ENCODE assay signal across 23 cellular contexts in genomic region chr14:36217732-36218131, GRCh38. TPM values are rescaled to one million over a fixed set of nuclear protein-coding genes. Genes with fewer than 3 reads are reported as not detected.
DNase-seq lines count a peak whose midpoint lies in the region; ATAC-seq and TF ChIP-seq lines count a peak whose summit lies in the region.
"Had no signal": no experiment of that assay in that cellular context is flagged by ENCODE, and none has a peak within 500 bp of the region (broad histone marks: within the 10 kb centered on the region; RNA-seq: fewer than 3 reads in every experiment).

No MANE protein-coding gene starts in this region.

- no peaks in the 10 kb centered on the region for H3F3A ChIP-seq in GM23338 (replicated peaks; ENCODE audit: low read depth)

- no peaks in the 10 kb centered on the region for H3K9me3 Mint-ChIP-seq in Calu3 (ENCODE audit: low read depth, unreplicated experiment)
- no peaks in the 10 kb centered on the region for H3K9me3 Mint-ChIP-seq in GM23338
- H3K9me3 Mint-ChIP-seq: brain had no signal

- no peaks in the 10 kb centered on the region for H3K9me2 ChIP-seq in GM23338 (ENCODE audit: insufficient read depth)
- H3K9me2 ChIP-seq: SK-N-SH had no signal

- H3K4me1 ChIP-seq in GM23338 (ENCODE audit: insufficient read depth), result peaks cover 11% of the 10 kb centered on the region; the same call in 1 of the 2 replicates
- peaks cover 17% of the 10 kb centered on the region for H3K4me1 ChIP-seq in mammary epithelial cell (ENCODE audit: insufficient read depth, low read length)
- H3K4me1 ChIP-seq in lower lobe of right lung, result peaks cover 15% of the 10 kb centered on the region
- H3K4me1 ChIP-seq: gastrocnemius medialis, left ventricle myocardium inferior, uterus had no signal

- no TSS peak for BruUV-seq in Calu3 (replicated peaks; lab: Mats Ljungman, UMichigan)
- no TSS peak for BruUV-seq in mammary epithelial cell (replicated peaks; lab: Mats Ljungman, UMichigan)

- H3K4me1 Mint-ChIP-seq in Calu3 (ENCODE audit: low read depth, unreplicated experiment) (peaks cover 21% of the 10 kb centered on the region), GM23338 (peaks cover 29% of the 10 kb centered on the region)

- H3K9me3 ChIP-seq in mammary epithelial cell (replicated peaks; ENCODE audit: insufficient read depth, low read length) (no peaks in the 10 kb centered on the region), lower lobe of right lung (no peaks in the 10 kb centered on the region)
- H3K9me3 ChIP-seq: gastrocnemius medialis, left ventricle myocardium inferior, SK-N-SH, uterus had no signal

- peak; percentile 36 for DNase-seq in Calu3
- DNase-seq in GM23338 (ENCODE audit: low spot score), result no peak
- peak; percentile 58 for DNase-seq in mammary epithelial cell
- DNase-seq in lower lobe of right lung, result peak; percentile 55
- DNase-seq in NK-92 (lab: John Stamatoyannopoulos, UW; ENCODE audit: unreplicated experiment), result no peak
- no peak for DNase-seq in stimulated activated CD4-positive, alpha-beta T cell treated with anti-CD3 and anti-CD28 coated beads, Interleukin-12 subunit alpha, Interleukin-12 subunit beta, amount 100 ng/mL, for 4 hours
- DNase-seq in activated naive CD4-positive, alpha-beta T cell treated with anti-CD3 and anti-CD28 coated beads, Interleukin-2, amount 50 U/mL, for 16 hours, result no peak
- DNase-seq: activated CD4-positive, CD25-positive, alpha-beta regulatory T cell; activated gamma-delta T cell treated with Interleukin-2 at 50 U/mL for 16 hours; gastrocnemius medialis; left ventricle myocardium inferior; NCI-H1417 treated with DMSO at 0.1 percent for 48 hours; NCI-H226; right cardiac atrium; SK-N-SH; stimulated activated naive CD4-positive, alpha-beta T cell treated with Interleukin-2 at 50 U/mL for 16 hours; uterus had no signal

- H4K20me1 ChIP-seq in GM23338 (replicated peaks; ENCODE audit: insufficient read depth) (no peaks in the 10 kb centered on the region), mammary epithelial cell (ENCODE audit: insufficient read depth, low read length) (no peaks in the 10 kb centered on the region)

- TF ChIP-seq CTCF in Calu3 (IDR thresholded peaks at IDR 0.05; ENCODE audit: unreplicated experiment) (no peak), GM23338 (conservative IDR thresholded peaks at IDR 0.05; ENCODE audit: low read depth in 2 of 2) (no peak), mammary epithelial cell (conservative IDR thresholded peaks at IDR 0.05 in 1 of 2, IDR thresholded peaks at IDR 0.05 in 1 of 2; ENCODE audit: extremely low read depth in 1 of 2, insufficient read depth in 1 of 2, low read depth in 1 of 2, low read length in 2 of 2) (no peak), lower lobe of right lung (IDR thresholded peaks at IDR 0.05) (no peak)

- dilution Hi-C loops in mammary epithelial cell (cut with HindIII; ENCODE audit: low sequenced_read_pairs), result loop anchor here (5.0 kb wide), 1 partner anchor 75 kb away; no protein-coding TSS in a partner anchor

- in situ Hi-C loops in mammary epithelial cell (cut with MboI; ENCODE audit: low sequenced_read_pairs in 2 of 2), result no loop called here

- WGBS in mammary epithelial cell (ENCODE audit: low coverage, missing lambda C conversion rate), result 31% methylated on average over 2 of the region's 2 CpGs

- H3K36me3 Mint-ChIP-seq in Calu3 (ENCODE audit: insufficient read depth, unreplicated experiment), result no peaks in the 10 kb centered on the region
- H3K36me3 Mint-ChIP-seq in GM23338 (ENCODE audit: low read depth), result no peaks in the 10 kb centered on the region
- H3K36me3 Mint-ChIP-seq: brain had no signal

- H3K27ac Mint-ChIP-seq in Calu3 (ENCODE audit: unreplicated experiment), result peak overlapping the region; percentile 67
- H3K27ac Mint-ChIP-seq in GM23338, result no peak overlapping the region
- H3K27ac Mint-ChIP-seq: brain had no signal

- H3K4me2 ChIP-seq in GM23338, result no peak overlapping the region
- H3K4me2 ChIP-seq in mammary epithelial cell (ENCODE audit: insufficient read depth, low read depth, low read length), result no peak overlapping the region
- H3K4me2 ChIP-seq: SK-N-SH had no signal

- ATAC-seq in GM23338 (no peak), lower lobe of right lung (peak; percentile 88 to 90), GM21381 (IDR thresholded peaks at IDR 0.05; ENCODE audit: unreplicated experiment) (no peak)
- ATAC-seq: gastrocnemius medialis, Panc1, right cardiac atrium had no signal

- peak overlapping the region; percentile 51 for H3K4me3 Mint-ChIP-seq in Calu3 (ENCODE audit: low read depth, unreplicated experiment)
- no peak overlapping the region for H3K4me3 Mint-ChIP-seq in GM23338
- H3K4me3 Mint-ChIP-seq: brain had no signal

- H3K27me3 Mint-ChIP-seq in Calu3 (ENCODE audit: unreplicated experiment) (no peaks in the 10 kb centered on the region), GM23338 (ENCODE audit: insufficient read depth, low read depth, poor library complexity) (peaks cover 2% of the 10 kb centered on the region)

- H3K36me3 ChIP-seq in GM23338 (ENCODE audit: insufficient read depth) (no peaks in the 10 kb centered on the region), mammary epithelial cell (ENCODE audit: insufficient read depth, low read length) (no peaks in the 10 kb centered on the region), lower lobe of right lung (no peaks in the 10 kb centered on the region)
- H3K36me3 ChIP-seq: gastrocnemius medialis, left ventricle myocardium inferior, uterus had no signal

- H2AFZ ChIP-seq in GM23338 (peak overlapping the region; percentile 43; the same call in 1 of the 2 replicates), mammary epithelial cell (ENCODE audit: low read depth, low read length) (no peak overlapping the region)

- CTCF ChIA-PET in Calu3 (lab: Charles Lee) (interaction anchor here (0.6 to 1.3 kb wide), 2 partner anchors 10 to 388 kb away, joined by 3 to 8 read pairs; no protein-coding TSS in a partner anchor), mammary epithelial cell (lab: Charles Lee; ENCODE audit: low non-redundant PET) (no interaction called here)

- H3K79me2 ChIP-seq in GM23338 (replicated peaks; ENCODE audit: insufficient read depth), result no peaks in the 10 kb centered on the region
- H3K79me2 ChIP-seq in mammary epithelial cell (ENCODE audit: insufficient read depth, low read length), result no peaks in the 10 kb centered on the region

- no peak overlapping the region for H3K9ac ChIP-seq in mammary epithelial cell (ENCODE audit: insufficient read depth, low read length)
- H3K9ac ChIP-seq: SK-N-SH had no signal

- intact Hi-C loops in Calu3 (cut with micrococcal nuclease; ENCODE audit: unreplicated experiment), result loop anchor here (10.0 kb wide), 1 partner anchor 263 kb away; no protein-coding TSS in a partner anchor
- intact Hi-C loops in mammary epithelial cell (cut with micrococcal nuclease), result no loop called here
- intact Hi-C loops in lower lobe of right lung (cut with DNase I), result no loop called here

- no peak overlapping the region for H3K27ac ChIP-seq in GM23338 (ENCODE audit: low read depth)
- H3K27ac ChIP-seq in mammary epithelial cell (ENCODE audit: insufficient read depth, low read depth, low read length), result no peak overlapping the region
- peak overlapping the region; percentile 76 for H3K27ac ChIP-seq in lower lobe of right lung
- H3K27ac ChIP-seq: coronary artery, gastrocnemius medialis, left ventricle myocardium inferior, uterus had no signal

- H3K27me3 ChIP-seq in GM23338 (ENCODE audit: insufficient read depth), result no peaks in the 10 kb centered on the region
- no peaks in the 10 kb centered on the region for H3K27me3 ChIP-seq in mammary epithelial cell (ENCODE audit: insufficient read depth, low read length)
- no peaks in the 10 kb centered on the region for H3K27me3 ChIP-seq in lower lobe of right lung (ENCODE audit: low read depth)
- H3K27me3 ChIP-seq: uterus had no signal

- H3K4me3 ChIP-seq in GM23338 (no peak overlapping the region), mammary epithelial cell (replicated peaks in 1 of 3; ENCODE audit: insufficient read depth in 1 of 3, low read depth in 2 of 3, low read length in 3 of 3) (no peak overlapping the region), lower lobe of right lung (peak overlapping the region; percentile 40)
- H3K4me3 ChIP-seq: coronary artery, gastrocnemius medialis, left ventricle myocardium inferior, uterus had no signal

TF ChIP-seq in GM23338, 12 proteins besides CTCF, POLR2A, EP300 and RAD21 (continues in another document):
- TF ChIP-seq STAT1 (IDR thresholded peaks at IDR 0.05; ENCODE audit: unreplicated experiment), result no peak
- TF ChIP-seq NANOG (IDR thresholded peaks at IDR 0.05; ENCODE audit: borderline replicate concordance), result no peak
- TF ChIP-seq EZH2phosphoT487 (IDR thresholded peaks at IDR 0.05; ENCODE audit: unreplicated experiment), result no peak
- TF ChIP-seq, protein P1, sequence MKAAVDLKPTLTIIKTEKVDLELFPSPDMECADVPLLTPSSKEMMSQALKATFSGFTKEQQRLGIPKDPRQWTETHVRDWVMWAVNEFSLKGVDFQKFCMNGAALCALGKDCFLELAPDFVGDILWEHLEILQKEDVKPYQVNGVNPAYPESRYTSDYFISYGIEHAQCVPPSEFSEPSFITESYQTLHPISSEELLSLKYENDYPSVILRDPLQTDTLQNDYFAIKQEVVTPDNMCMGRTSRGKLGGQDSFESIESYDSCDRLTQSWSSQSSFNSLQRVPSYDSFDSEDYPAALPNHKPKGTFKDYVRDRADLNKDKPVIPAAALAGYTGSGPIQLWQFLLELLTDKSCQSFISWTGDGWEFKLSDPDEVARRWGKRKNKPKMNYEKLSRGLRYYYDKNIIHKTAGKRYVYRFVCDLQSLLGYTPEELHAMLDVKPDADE (IDR thresholded peaks at IDR 0.05), result no peak
- no peak for TF ChIP-seq JUNB (IDR thresholded peaks at IDR 0.05; ENCODE audit: unreplicated experiment)
- no peak for TF ChIP-seq EZH2 (IDR thresholded peaks at IDR 0.05; ENCODE audit: low read depth, unreplicated experiment)

RNA-seq across cellular contexts. Expression of gene PTCSC3, which starts 41.2 kb away (rescaled TPM):
- total RNA-seq in Calu3 (2022) (not detected in 2 replicates), mammary epithelial cell (not detected), lower lobe of right lung (1.5 TPM)
- total RNA-seq in GM23338 (2014; rRNA removed; shearing (Covaris generic)), result not detected in 2 replicates
- polyA plus RNA-seq in GM23338 (2016; fragmentation: Nextera tagmentation; extraction: Ambion mirVana) (not detected in 2 replicates), mammary epithelial cell (not detected)
- not detected for polyA minus RNA-seq in mammary epithelial cell
- total RNA-seq: G401, gastrocnemius medialis, left ventricle myocardium inferior, omental fat pad, right cardiac atrium, uterus had no signal
- polyA plus RNA-seq: right cardiac atrium, SK-N-SH had no signal

Comparison
In these comparisons a context has a peak if more than half of its experiments do, and no peak if none do; other contexts are left out.
1. DNase-seq: peak in Calu3 (single experiment), mammary epithelial cell (single experiment) and lower lobe of right lung (single experiment); none in GM23338 (single experiment), NK-92 (single experiment), stimulated activated CD4-positive, alpha-beta T cell treated with anti-CD3 and anti-CD28 coated beads, Interleukin-12 subunit alpha, Interleukin-12 subunit beta, amount 100 ng/mL, for 4 hours (single experiment) and activated naive CD4-positive, alpha-beta T cell treated with anti-CD3 and anti-CD28 coated beads, Interleukin-2, amount 50 U/mL, for 16 hours (single experiment).
2. ATAC-seq: peak in lower lobe of right lung (2 of 2); none in GM23338 (single experiment) and GM21381 (single experiment).